31 cellular contexts compared by ENCODE assay signal in the genomic region with DNA sequence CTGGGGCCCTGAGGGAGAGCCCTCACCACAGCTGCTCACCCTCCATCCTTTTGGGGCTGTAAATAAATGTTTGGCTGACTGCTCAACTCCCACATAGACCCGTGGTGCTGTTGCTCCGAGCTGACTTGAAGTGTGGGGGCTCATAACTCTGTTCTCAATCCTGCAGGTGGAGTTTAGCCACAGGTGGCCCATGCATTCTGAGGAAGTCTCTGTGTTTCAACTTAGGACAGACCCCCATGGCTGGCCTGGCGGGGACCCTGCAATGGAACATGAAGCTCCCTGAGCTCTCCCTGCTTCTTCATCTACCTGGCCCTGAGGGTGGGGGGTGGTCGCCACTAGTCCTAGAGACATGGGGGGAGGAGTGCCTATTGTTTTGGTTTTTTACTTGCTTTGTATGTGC.
"Had no signal": no experiment of that assay in that cellular context is flagged by ENCODE, and none has a peak within 500 bp of the region (broad histone marks: within the 10 kb centered on the region; RNA-seq: fewer than 3 reads in every experiment).

No MANE protein-coding gene starts in this region.

- H3K36me3 ChIP-seq: colonic mucosa had no signal

- H3K9me3 Mint-ChIP-seq: activated B cell treated with CpG ODN at 0.5 μM for 24 hours; activated T-helper 1 cell treated with anti-CD3 and anti-CD28 coated beads, Interleukin-12 subunit alpha, Interleukin-12 subunit beta, Interleukin-2, Interleukin-4 antibody, amounts not matched to agents 30 ng/mL and 10 ng/mL and 1 ng/mL, durations not matched to agents 14 hours and 24 hours and 36 hours; activated T-helper 2 cell treated with anti-CD3 and anti-CD28 coated beads, Interferon-gamma antibody, Interleukin-2, Interleukin-4, amounts not matched to agents 10 μg/mL and 5 μg/mL and 100 μg/mL, durations not matched to agents 14 hours and 24 hours and 36 hours; T-helper 1 cell treated with Interleukin-12 subunit alpha and Interleukin-12 subunit beta and Interleukin-4 antibody, amounts not matched to agents 30 μg/mL and 1 μg/mL, for 36 hours had no signal

- H3K27me3 ChIP-seq: brain microvascular endothelial cell, colonic mucosa, esophagus squamous epithelium, gastroesophageal sphincter had no signal

- H3K4me3 ChIP-seq: colonic mucosa, esophagus squamous epithelium, gastroesophageal sphincter had no signal

- H3K4me1 ChIP-seq: colonic mucosa, esophagus squamous epithelium, gastroesophageal sphincter had no signal

- ATAC-seq: activated CD4-positive, CD25-positive, alpha-beta regulatory T cell treated with anti-CD3 and anti-CD28 coated beads, Interleukin-2, amount 50 U/mL, for 24 hours; activated CD8-positive, alpha-beta memory T cell treated with anti-CD3 and anti-CD28 coated beads, Interleukin-2, amount 10 ng/mL, durations not matched to agents 7 days and 5 days; activated CD8-positive, alpha-beta T cell treated with anti-CD3 and anti-CD28 coated beads, Interleukin-2, amount 10 ng/mL, durations not matched to agents 7 days and 5 days; gastroesophageal sphincter; T-cell had no signal

- H3K27ac Mint-ChIP-seq: activated B cell treated with CpG ODN at 0.5 μM for 24 hours; activated CD8-positive, alpha-beta memory T cell treated with anti-CD3 and anti-CD28 coated beads, Interleukin-2, amount 10 ng/mL, durations not matched to agents 7 days and 5 days; activated CD8-positive, alpha-beta T cell treated with anti-CD3 and anti-CD28 coated beads, Interleukin-2, amount 10 ng/mL, durations not matched to agents 7 days and 5 days; activated naive CD8-positive, alpha-beta T cell; activated T-helper 2 cell treated with anti-CD3 and anti-CD28 coated beads, Interferon-gamma antibody, Interleukin-2, Interleukin-4, amounts not matched to agents 10 μg/mL and 5 μg/mL and 100 μg/mL, durations not matched to agents 14 hours and 24 hours and 36 hours; T-cell; T-helper 1 cell treated with Interleukin-12 subunit alpha and Interleukin-12 subunit beta and Interleukin-4 antibody, amounts not matched to agents 30 μg/mL and 1 μg/mL, for 36 hours had no signal

- H3K27ac ChIP-seq: brain microvascular endothelial cell, colonic mucosa, epithelial cell of prostate, esophagus squamous epithelium, gastroesophageal sphincter, WERI-Rb-1 had no signal

- H3K4me3 Mint-ChIP-seq: activated B cell treated with CpG ODN at 0.5 μM for 24 hours; activated CD8-positive, alpha-beta memory T cell treated with anti-CD3 and anti-CD28 coated beads, Interleukin-2, amount 10 ng/mL, durations not matched to agents 7 days and 5 days; activated CD8-positive, alpha-beta T cell treated with anti-CD3 and anti-CD28 coated beads, Interleukin-2, amount 10 ng/mL, durations not matched to agents 7 days and 5 days; activated naive CD8-positive, alpha-beta T cell; activated T-helper 1 cell treated with anti-CD3 and anti-CD28 coated beads, Interleukin-12 subunit alpha, Interleukin-12 subunit beta, Interleukin-2, Interleukin-4 antibody, amounts not matched to agents 30 ng/mL and 10 ng/mL and 1 ng/mL, durations not matched to agents 14 hours and 24 hours and 36 hours; T-cell; T-helper 1 cell treated with Interleukin-12 subunit alpha and Interleukin-12 subunit beta and Interleukin-4 antibody, amounts not matched to agents 30 μg/mL and 1 μg/mL, for 36 hours had no signal

- H3K27me3 Mint-ChIP-seq: activated B cell treated with CpG ODN at 0.5 μM for 24 hours; activated CD8-positive, alpha-beta memory T cell treated with anti-CD3 and anti-CD28 coated beads, Interleukin-2, amount 10 ng/mL, durations not matched to agents 7 days and 5 days; activated naive CD8-positive, alpha-beta T cell; T-cell had no signal

- H3K9me3 ChIP-seq: colonic mucosa, esophagus squamous epithelium, gastroesophageal sphincter had no signal

- DNase-seq: activated B cell treated with CpG ODN at 0.5 μM for 24 hours; activated CD4-positive, alpha-beta T cell treated with anti-CD3 and anti-CD28 coated beads for 48 hours; activated CD4-positive, alpha-beta T cell treated with anti-CD3 and anti-CD28 coated beads, Interleukin-2, amount 50 U/mL, for 1 hour; activated CD4-positive, alpha-beta T cell treated with anti-CD3 and anti-CD28 coated beads, Interleukin-2, amount 50 U/mL, for 48 hours; activated CD8-positive, alpha-beta memory T cell treated with anti-CD3 and anti-CD28 coated beads, Interleukin-2, amount 10 ng/mL, durations not matched to agents 7 days and 5 days; activated CD8-positive, alpha-beta memory T cell treated with anti-CD3 and anti-CD28 coated beads, Interleukin-2, amount 50 U/mL, for 4 hours; activated CD8-positive, alpha-beta T cell treated with anti-CD3 and anti-CD28 coated beads, Interleukin-2, amount 10 ng/mL, durations not matched to agents 7 days and 5 days; activated gamma-delta T cell treated with Interleukin-2 at 50 U/mL for 16 hours; activated naive CD4-positive, alpha-beta T cell treated with anti-CD3 and anti-CD28 coated beads, Interleukin-2, amount 50 U/mL, for 16 hours; activated naive CD4-positive, alpha-beta T cell treated with Interleukin-2 at 50 U/mL for 16 hours; activated T-cell treated with anti-CD3 and anti-CD28 coated beads, Interleukin-2, amount 50 U/mL, for 1 hour; activated T-cell treated with anti-CD3 and anti-CD28 coated beads, Interleukin-2, amount 50 U/mL, for 48 hours; amniotic stem cell; anterior cingulate cortex; brain microvascular endothelial cell; caudate nucleus; colonic mucosa; effector CD8-positive, alpha-beta T cell; esophagus squamous epithelium; foreskin melanocyte; SW 1271; T1000; WERI-Rb-1 had no signal
